12 cellular contexts compared by ENCODE assay signal in genomic region chr21:45289655-45290515, GRCh38. TPM values are rescaled to one million over a fixed set of nuclear protein-coding genes. Genes with fewer than 3 reads are reported as not detected.
A peak's percentile ranks its signal among the peaks of the same experiment; 100 is the strongest.
DNase-seq lines count a peak whose midpoint lies in the region; ATAC-seq, FAIRE-seq and TF ChIP-seq lines count a peak whose summit lies in the region.
"Had no signal": no experiment of that assay in that cellular context is flagged by ENCODE, and none has a peak within 500 bp of the region (broad histone marks: within the 10 kb centered on the region; RNA-seq: fewer than 3 reads in every experiment).

No MANE protein-coding gene starts in this region.

- H4K20me1 ChIP-seq in HCT116 (ENCODE audit: insufficient read depth) (no peaks in the 10 kb centered on the region), astrocyte (ENCODE audit: insufficient read depth, low read length) (peaks cover 26% of the 10 kb centered on the region)

- no peaks in the 10 kb centered on the region for H3K27me3 Mint-ChIP-seq in astrocyte (ENCODE audit: low read depth, unreplicated experiment)
- peaks cover 3 to 7% of the 10 kb centered on the region in 2 donors for H3K27me3 Mint-ChIP-seq in stimulated activated naive B cell treated with anti-CD40 and anti-IgM and Interleukin-4, amounts not matched to agents 10 μg/mL and 1 μg/mL and 100 μg/mL, for 72 hours

- peak overlapping the region; percentile 82 for H3K4me3 Mint-ChIP-seq in astrocyte (ENCODE audit: unreplicated experiment)
- H3K4me3 Mint-ChIP-seq in stimulated activated naive B cell treated with anti-CD40 and anti-IgM and Interleukin-4, amounts not matched to agents 10 μg/mL and 1 μg/mL and 100 μg/mL, for 72 hours, result no peak overlapping the region

- TF ChIP-seq POLR2A in HCT116 (IDR thresholded peaks at IDR 0.05; ENCODE audit: borderline replicate concordance, extremely low read depth, insufficient read depth, insufficient read length), result no peak

- no peak overlapping the region for H3K4ac ChIP-seq in mesendoderm (ENCODE audit: low read depth, low read length)

- no peaks in the 10 kb centered on the region for H3K9me2 ChIP-seq in HCT116 (ENCODE audit: insufficient read depth)

- H2AK5ac ChIP-seq in mesendoderm (ENCODE audit: low read length), result no peak overlapping the region

- no peak overlapping the region for H2BK120ac ChIP-seq in mesendoderm (ENCODE audit: low read depth, low read length)

- RAD21 ChIA-PET in HCT116 (lab: Charles Lee; ENCODE audit: low non-redundant PET in 1 of 2, low total read pairs in 2 of 2, uncharacterized antibody in 2 of 2, unreplicated experiment in 2 of 2), result interaction anchor here (0.6 to 1.5 kb wide), 3 partner anchors 150 to 152 kb away, joined by 3 to 6 read pairs (median 4); no protein-coding TSS in a partner anchor

- no CpG with 5 or more reads among the region's 19 CpGs for WGBS in mesendoderm (ENCODE audit: extremely low coverage, insufficient coverage, low lambda C conversion rate)

- no peak overlapping the region for H2BK15ac ChIP-seq in mesendoderm (replicated peaks; ENCODE audit: low read depth)

- H3K27ac Mint-ChIP-seq in astrocyte (ENCODE audit: unreplicated experiment), result no peak overlapping the region
- no peak overlapping the region for H3K27ac Mint-ChIP-seq in stimulated activated naive B cell treated with anti-CD40 and anti-IgM and Interleukin-4, amounts not matched to agents 10 μg/mL and 1 μg/mL and 100 μg/mL, for 72 hours

- no peak for FAIRE-seq in astrocyte (lab: Jason Lieb, UNC)

- H3K36me3 Mint-ChIP-seq in astrocyte (ENCODE audit: low read depth, unreplicated experiment), result peaks cover 17% of the 10 kb centered on the region
- H3K36me3 Mint-ChIP-seq in stimulated activated naive B cell treated with anti-CD40 and anti-IgM and Interleukin-4, amounts not matched to agents 10 μg/mL and 1 μg/mL and 100 μg/mL, for 72 hours, result peaks cover 11 to 15% of the 10 kb centered on the region in 2 donors

- no peaks in the 10 kb centered on the region for H3K9me3 ChIP-seq in HCT116 (ENCODE audit: control insufficient read depth in 1 of 2, insufficient read depth in 1 of 2, low read depth in 1 of 2, low read length in 2 of 2)
- H3K9me3 ChIP-seq in astrocyte (ENCODE audit: insufficient read depth, low read depth, low read length), result no peaks in the 10 kb centered on the region
- H3K9me3 ChIP-seq: upper lobe of left lung had no signal

- H3K4me2 ChIP-seq in HCT116 (ENCODE audit: low read length), result no peak overlapping the region
- H3K4me2 ChIP-seq in astrocyte (ENCODE audit: low read length), result no peak overlapping the region
- H3K4me2 ChIP-seq in mesendoderm (ENCODE audit: low read length), result no peak overlapping the region

- no peaks in the 10 kb centered on the region for H3K9me3 Mint-ChIP-seq in astrocyte (ENCODE audit: unreplicated experiment)
- H3K9me3 Mint-ChIP-seq in stimulated activated naive B cell treated with anti-CD40 and anti-IgM and Interleukin-4, amounts not matched to agents 10 μg/mL and 1 μg/mL and 100 μg/mL, for 72 hours, result no peaks in the 10 kb centered on the region

- no peak overlapping the region for H3K56ac ChIP-seq in mesendoderm (ENCODE audit: low read length)

- H2BK5ac ChIP-seq in mesendoderm (ENCODE audit: low read length), result no peak overlapping the region

- H3K79me2 ChIP-seq in HCT116 (ENCODE audit: insufficient read depth, low read length), result peaks cover 12% of the 10 kb centered on the region
- H3K79me2 ChIP-seq in astrocyte (ENCODE audit: insufficient read depth, low read length), result peaks cover 30% of the 10 kb centered on the region
- peaks cover 4% of the 10 kb centered on the region for H3K79me2 ChIP-seq in mesendoderm (ENCODE audit: control insufficient read depth, insufficient read depth, low read length)

- H3K27ac ChIP-seq in HCT116 (ENCODE audit: low read depth, low read length), result no peak overlapping the region
- no peak overlapping the region for H3K27ac ChIP-seq in astrocyte (ENCODE audit: low read depth, low read length)
- no peak overlapping the region for H3K27ac ChIP-seq in mesendoderm (ENCODE audit: low read depth, low read length)

- H4K5ac ChIP-seq in mesendoderm (ENCODE audit: low read length), result no peak overlapping the region

- H3K27me3 ChIP-seq in HCT116 (ENCODE audit: insufficient read depth, low read length), result no peaks in the 10 kb centered on the region
- no peaks in the 10 kb centered on the region for H3K27me3 ChIP-seq in astrocyte (ENCODE audit: insufficient read depth, low read length)
- no peaks in the 10 kb centered on the region for H3K27me3 ChIP-seq in mesendoderm (ENCODE audit: insufficient read depth, low read length, poor library complexity)
- H3K27me3 ChIP-seq: upper lobe of left lung had no signal

- intact Hi-C loops in HCT116 (cut with micrococcal nuclease), result loop anchor here (5.0 kb wide), 1 partner anchor 307 kb away; no protein-coding TSS in a partner anchor

- H3K4me1 Mint-ChIP-seq in astrocyte (ENCODE audit: low read depth, unreplicated experiment), result peaks cover 42% of the 10 kb centered on the region
- H3K4me1 Mint-ChIP-seq in stimulated activated naive B cell treated with anti-CD40 and anti-IgM and Interleukin-4, amounts not matched to agents 10 μg/mL and 1 μg/mL and 100 μg/mL, for 72 hours, result peaks cover 14 to 38% of the 10 kb centered on the region in 2 donors

- no peak for TF ChIP-seq RAD21 in HCT116 (IDR thresholded peaks at IDR 0.05; ENCODE audit: low read depth)

- CTCF ChIA-PET in HCT116 (lab: Charles Lee), result interaction anchor here (0.7 to 2.2 kb wide), 8 partner anchors 19 to 342 kb away, joined by 3 to 50 read pairs (median 4); no protein-coding TSS in a partner anchor
- CTCF ChIA-PET in HEK293T (lab: Yijun Ruan, JAX), result interaction anchor here (0.6 to 1.3 kb wide), 3 partner anchors 19 to 149 kb away, joined by 3 to 5 read pairs (median 3); no protein-coding TSS in a partner anchor

- peak; percentile 23 for TF ChIP-seq CTCF in AG09309 (IDR thresholded peaks at IDR 0.05; ENCODE audit: control insufficient read depth, insufficient read depth, low read depth, low read length, missing control alignments)
- peak in 2 of 3 experiments; percentile 27 to 37; a peak in 3 of 6 replicates for TF ChIP-seq CTCF in HCT116 (IDR thresholded peaks at IDR 0.05 in 2 of 3, conservative IDR thresholded peaks at IDR 0.05 in 1 of 3; ENCODE audit: borderline replicate concordance in 1 of 3, insufficient read depth in 1 of 3, low read depth in 2 of 3, low read length in 2 of 3)
- TF ChIP-seq CTCF in astrocyte (IDR thresholded peaks at IDR 0.05; ENCODE audit: insufficient read depth, low read depth, low read length), result peak; percentile 29

- no peak overlapping the region for H3K18ac ChIP-seq in mesendoderm (ENCODE audit: low read length)

- no peak overlapping the region for H3K23ac ChIP-seq in mesendoderm (ENCODE audit: low read length)

- no TSS peak for BruUV-seq in HCT116 (replicated peaks; lab: Mats Ljungman, UMichigan)

- H4K8ac ChIP-seq in mesendoderm (ENCODE audit: low read depth, low read length), result no peak overlapping the region

- ATAC-seq in HCT116, result no peak
- ATAC-seq in GM19035 (IDR thresholded peaks at IDR 0.05; ENCODE audit: unreplicated experiment), result no peak
- ATAC-seq in stimulated activated naive B cell treated with anti-CD40 and anti-IgM and Interleukin-4, amounts not matched to agents 10 μg/mL and 1 μg/mL and 100 μg/mL, for 72 hours (replicated peaks), result no peak

- H3K4me3 ChIP-seq in AG09309 (ENCODE audit: control insufficient read depth, low read depth, low read length), result no peak overlapping the region
- no peak overlapping the region for H3K4me3 ChIP-seq in HCT116 (replicated peaks in 1 of 2; ENCODE audit: low read depth in 1 of 2, low read length in 2 of 2)
- H3K4me3 ChIP-seq in astrocyte (ENCODE audit: insufficient read depth, low read depth, low read length), result no peak overlapping the region
- no peak overlapping the region for H3K4me3 ChIP-seq in mesendoderm (ENCODE audit: low read length)
- H3K4me3 ChIP-seq: upper lobe of left lung had no signal

- H3K4me1 ChIP-seq in HCT116 (ENCODE audit: control insufficient read depth in 1 of 2, insufficient read depth in 2 of 2, low read length in 2 of 2) (peaks cover 13 to 25% of the 10 kb centered on the region in 2 experiments), astrocyte (ENCODE audit: insufficient read depth, low read length) (peaks cover 42% of the 10 kb centered on the region), mesendoderm (ENCODE audit: control insufficient read depth, low read depth, low read length) (peaks cover under 1% of the 10 kb centered on the region)

- no peak overlapping the region for H2AFZ ChIP-seq in HCT116 (ENCODE audit: low read depth, low read length, poor library complexity, severe bottlenecking)
- no peak overlapping the region for H2AFZ ChIP-seq in astrocyte (ENCODE audit: low read depth, low read length)

- DNase-seq in AG09309 (ENCODE audit: low read depth) (no peak), HCT116 (ENCODE audit: low read depth, low spot score) (peak; percentile 35), astrocyte (ENCODE audit: low read depth) (no peak), mesendoderm (peak; percentile 56), SKM-1 (lab: John Stamatoyannopoulos, UW; ENCODE audit: unreplicated experiment) (no peak), HEK293T (ENCODE audit: extremely low spot score) (no peak)
- no peak for DNase-seq in stimulated activated naive B cell treated with anti-CD40 and anti-IgM and Interleukin-4, amounts not matched to agents 10 μg/mL and 1 μg/mL and 100 μg/mL, for 72 hours
- DNase-seq: NCI-H1105 treated with DMSO at 0.1 percent for 48 hours; RPMI8226; stimulated activated CD4-positive, alpha-beta T cell treated with anti-CD3 and anti-CD28 coated beads, Interleukin-4, amount 100 ng/mL, for 1 hour; upper lobe of left lung had no signal

- H3K36me3 ChIP-seq in HCT116 (ENCODE audit: control insufficient read depth in 1 of 2, insufficient read depth in 2 of 2, low read length in 2 of 2), result peaks cover 0 to 12% of the 10 kb centered on the region in 2 experiments; a peak in 3 of 4 replicates
- peaks cover 3% of the 10 kb centered on the region for H3K36me3 ChIP-seq in astrocyte (ENCODE audit: insufficient read depth, low read length)
- peaks cover 3% of the 10 kb centered on the region for H3K36me3 ChIP-seq in mesendoderm (ENCODE audit: control insufficient read depth, insufficient read depth, low read length)

- peaks cover 9% of the 10 kb centered on the region for H3K79me1 ChIP-seq in mesendoderm (ENCODE audit: low read length)

- POLR2A ChIA-PET in HCT116 (lab: Charles Lee), result interaction anchor here (0.7 to 0.9 kb wide), 2 partner anchors 153 to 1023 kb away, joined by 5 read pairs; no protein-coding TSS in a partner anchor
- POLR2A ChIA-PET in HEK293T (lab: Yijun Ruan, JAX), result interaction anchor here (0.7 to 1.1 kb wide), 2 partner anchors 14 to 150 kb away, joined by 3 read pairs; no protein-coding TSS in a partner anchor

- H3K9ac ChIP-seq in HCT116 (ENCODE audit: low read length) (no peak overlapping the region), astrocyte (ENCODE audit: low read length) (peak overlapping the region; percentile 89), mesendoderm (ENCODE audit: low read length) (no peak overlapping the region)

TF ChIP-seq in HEK293T, 16 proteins besides CTCF, POLR2A, EP300 and RAD21 (continues in another document):
- no peak for TF ChIP-seq SUZ12 (IDR thresholded peaks at IDR 0.05)
- no peak for TF ChIP-seq HDGF (IDR thresholded peaks at IDR 0.05; ENCODE audit: borderline replicate concordance)

RNA-seq across cellular contexts. Expression of gene POFUT2, which starts 2.2 kb away (rescaled TPM):
- total RNA-seq in HCT116 (2021; ENCODE audit: unreplicated experiment), result 20.5 TPM
- polyA plus RNA-seq in HCT116 (2012), result 16.7 and 18.7 TPM in 2 replicates
- total RNA-seq in astrocyte, result 109 and 119 TPM in 2 replicates
- polyA plus RNA-seq in mesendoderm (2013, experiment 1 of 2), result 17.3 TPM
- 17.4 TPM for polyA plus RNA-seq in mesendoderm (2013, experiment 2 of 2)

Comparison
In these comparisons a context has a peak if more than half of its experiments do, and no peak if none do; other contexts are left out.
1. DNase-seq: peak in HCT116 (single experiment) and mesendoderm (single experiment); none in AG09309 (single experiment), astrocyte (single experiment), SKM-1 (single experiment), stimulated activated naive B cell treated with anti-CD40 and anti-IgM and Interleukin-4, amounts not matched to agents 10 μg/mL and 1 μg/mL and 100 μg/mL, for 72 hours (single experiment) and HEK293T (single experiment).
2. Peak in every context shown above with its lines, with median percentiles within 50 percentile points of each other: CTCF ChIP-seq.